ENCODE assay signal across 7 cellular contexts in the genomic region with DNA sequence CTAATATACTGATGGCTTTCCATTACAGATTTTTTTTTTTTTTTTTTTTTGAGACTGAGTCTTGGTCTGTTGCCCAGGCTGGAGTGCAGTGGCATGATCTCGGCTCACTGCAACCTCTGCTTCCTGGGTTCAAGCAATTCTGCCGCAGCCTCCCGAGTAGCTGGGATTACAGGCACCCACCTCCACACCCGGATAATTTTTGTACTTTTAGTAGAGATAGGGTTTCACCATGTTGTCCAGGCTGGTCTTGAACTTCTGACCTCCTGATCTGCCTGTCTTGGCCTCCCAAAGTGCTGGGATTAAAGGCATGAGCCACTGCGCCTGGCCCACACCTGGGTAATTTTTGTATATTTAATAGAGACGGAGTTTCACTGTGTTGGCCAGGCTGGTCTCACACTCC. TPM values are rescaled to one million over a fixed set of nuclear protein-coding genes. Genes with fewer than 3 reads are reported as not detected.
DNase-seq lines count a peak whose midpoint lies in the region; TF ChIP-seq lines count a peak whose summit lies in the region.
"Not testable (repeated sequence)": the region's sequence is repeated elsewhere in the genome, so short reads cannot be mapped to it uniquely, and the experiment has no call there.

No MANE protein-coding gene starts in this region.

- peaks cover 62% of the 10 kb centered on the region for H3K4me1 Mint-ChIP-seq in activated CD4-positive, alpha-beta T cell treated with anti-CD3 and anti-CD28 coated beads, Interleukin-2, amount 10 ng/mL, durations not matched to agents 7 days and 5 days
- H3K4me1 Mint-ChIP-seq in activated naive CD4-positive, alpha-beta T cell treated with anti-CD3 and anti-CD28 coated beads, Interleukin-2, amount 50 U/mL, for 24 hours: peaks cover 71% of the 10 kb centered on the region
- peaks cover 17% of the 10 kb centered on the region for H3K4me1 Mint-ChIP-seq in progenitor cell of endocrine pancreas (ENCODE audit: low read depth)

- H3K4me2 ChIP-seq in Loucy (ENCODE audit: low read depth, low read length, poor library complexity, severe bottlenecking) (peak overlapping the region; percentile 85), hepatocyte (peak overlapping the region; percentile 79)

- H3K36me3 ChIP-seq in ES-I3 (ENCODE audit: insufficient read depth, low read length): peaks cover 40% of the 10 kb centered on the region
- H3K36me3 ChIP-seq in Loucy (ENCODE audit: insufficient read depth, low read length): peaks cover 38% of the 10 kb centered on the region
- H3K36me3 ChIP-seq in hepatocyte (replicated peaks; ENCODE audit: insufficient read depth, low read depth): not testable (repeated sequence)

- CTCF ChIA-PET in activated CD4-positive, alpha-beta T cell treated with anti-CD3 and anti-CD28 coated beads, Interleukin-2, amount 10 ng/mL, durations not matched to agents 7 days and 5 days (lab: Charles Lee): interaction anchor here (0.6 to 5.1 kb wide), 4 partner anchors 10 to 116 kb away, joined by 3 to 24 read pairs (median 8); no protein-coding TSS in a partner anchor

- H3K4me1 ChIP-seq in ES-I3 (ENCODE audit: insufficient read depth, low read length): not testable (repeated sequence)
- H3K4me1 ChIP-seq in Loucy (ENCODE audit: insufficient read depth, low read length, poor library complexity, severe bottlenecking) (peaks cover 39% of the 10 kb centered on the region), hepatocyte (ENCODE audit: insufficient read depth) (peaks cover 12% of the 10 kb centered on the region)

- not testable (repeated sequence) for H3K27ac ChIP-seq in hepatocyte

- peaks cover 65% of the 10 kb centered on the region for H4K20me1 ChIP-seq in Loucy (ENCODE audit: insufficient read depth, low read length, poor library complexity, severe bottlenecking)
- H4K20me1 ChIP-seq in hepatocyte (ENCODE audit: insufficient read depth, poor library complexity, severe bottlenecking): peaks cover 31% of the 10 kb centered on the region

- not testable (repeated sequence) for H3F3A ChIP-seq in Loucy (ENCODE audit: low read depth)

- POLR2A ChIA-PET in activated CD4-positive, alpha-beta T cell treated with anti-CD3 and anti-CD28 coated beads, Interleukin-2, amount 10 ng/mL, durations not matched to agents 7 days and 5 days (lab: Charles Lee): not testable (repeated sequence)

- peak overlapping the region; percentile 58 for H3K4me3 Mint-ChIP-seq in activated CD4-positive, alpha-beta T cell treated with anti-CD3 and anti-CD28 coated beads, Interleukin-2, amount 10 ng/mL, durations not matched to agents 7 days and 5 days
- H3K4me3 Mint-ChIP-seq in activated naive CD4-positive, alpha-beta T cell treated with anti-CD3 and anti-CD28 coated beads, Interleukin-2, amount 50 U/mL, for 24 hours: peak overlapping the region; percentile 79
- peak overlapping the region; percentile 48 for H3K4me3 Mint-ChIP-seq in progenitor cell of endocrine pancreas (ENCODE audit: low read depth)

- not testable (repeated sequence) for H2AFZ ChIP-seq in Loucy (ENCODE audit: low read length); hepatocyte

- not testable (repeated sequence) for H3K9me2 ChIP-seq in Loucy (replicated peaks; ENCODE audit: low read depth, low read length); hepatocyte (replicated peaks; ENCODE audit: insufficient read depth)

- H3K27ac Mint-ChIP-seq in activated CD4-positive, alpha-beta T cell treated with anti-CD3 and anti-CD28 coated beads, Interleukin-2, amount 10 ng/mL, durations not matched to agents 7 days and 5 days; progenitor cell of endocrine pancreas: not testable (repeated sequence)
- H3K27ac Mint-ChIP-seq in activated naive CD4-positive, alpha-beta T cell treated with anti-CD3 and anti-CD28 coated beads, Interleukin-2, amount 50 U/mL, for 24 hours: peak overlapping the region; percentile 12

- 83% methylated on average over 6 of the region's 6 CpGs for WGBS in hepatocyte (ENCODE audit: low lambda C conversion rate, missing lambda C conversion rate)

- DNase-seq in activated CD4-positive, alpha-beta T cell treated with anti-CD3 and anti-CD28 coated beads, Interleukin-2, amount 10 ng/mL, durations not matched to agents 7 days and 5 days; choroid plexus epithelial cell (ENCODE audit: low read depth); hepatocyte (ENCODE audit: low spot score); progenitor cell of endocrine pancreas (ENCODE audit: low spot score, unreplicated experiment): not testable (repeated sequence)

- H3K27me3 Mint-ChIP-seq in activated CD4-positive, alpha-beta T cell treated with anti-CD3 and anti-CD28 coated beads, Interleukin-2, amount 10 ng/mL, durations not matched to agents 7 days and 5 days; activated naive CD4-positive, alpha-beta T cell treated with anti-CD3 and anti-CD28 coated beads, Interleukin-2, amount 50 U/mL, for 24 hours; progenitor cell of endocrine pancreas: not testable (repeated sequence)

- H3K9me3 Mint-ChIP-seq in activated CD4-positive, alpha-beta T cell treated with anti-CD3 and anti-CD28 coated beads, Interleukin-2, amount 10 ng/mL, durations not matched to agents 7 days and 5 days; activated naive CD4-positive, alpha-beta T cell treated with anti-CD3 and anti-CD28 coated beads, Interleukin-2, amount 50 U/mL, for 24 hours; progenitor cell of endocrine pancreas (ENCODE audit: low read depth): not testable (repeated sequence)

- H3K4me3 ChIP-seq in Loucy (ENCODE audit: low read length, poor library complexity, severe bottlenecking): peak overlapping the region; percentile 45
- peak overlapping the region; percentile 95 for H3K4me3 ChIP-seq in choroid plexus epithelial cell (ENCODE audit: low read depth, low read length)
- H3K4me3 ChIP-seq in hepatocyte: not testable (repeated sequence)

- H3K9ac ChIP-seq in ES-I3 (ENCODE audit: low read depth, low read length): peak overlapping the region; percentile 100; the same call in 1 of the 2 replicates
- not testable (repeated sequence) for H3K9ac ChIP-seq in Loucy (ENCODE audit: low read depth, low read length, poor library complexity, severe bottlenecking)

- not testable (repeated sequence) for H3K9me3 ChIP-seq in ES-I3 (ENCODE audit: control insufficient read depth, insufficient read depth, low read length); Loucy (ENCODE audit: insufficient read depth, low read depth, low read length); hepatocyte (ENCODE audit: low read depth)

- H3K27me3 ChIP-seq in Loucy (ENCODE audit: insufficient read depth, low read length, poor library complexity, severe bottlenecking): peaks cover 15% of the 10 kb centered on the region
- not testable (repeated sequence) for H3K27me3 ChIP-seq in hepatocyte

- not testable (repeated sequence) for TF ChIP-seq CTCF in Loucy (conservative IDR thresholded peaks at IDR 0.05; ENCODE audit: low read length); choroid plexus epithelial cell (conservative IDR thresholded peaks at IDR 0.05; ENCODE audit: low read depth, low read length); hepatocyte (IDR thresholded peaks at IDR 0.05; ENCODE audit: poor library complexity); progenitor cell of endocrine pancreas (IDR thresholded peaks at IDR 0.05; ENCODE audit: unreplicated experiment)

- H3K36me3 Mint-ChIP-seq in activated CD4-positive, alpha-beta T cell treated with anti-CD3 and anti-CD28 coated beads, Interleukin-2, amount 10 ng/mL, durations not matched to agents 7 days and 5 days (ENCODE audit: low read depth): peaks cover 64% of the 10 kb centered on the region
- H3K36me3 Mint-ChIP-seq in activated naive CD4-positive, alpha-beta T cell treated with anti-CD3 and anti-CD28 coated beads, Interleukin-2, amount 50 U/mL, for 24 hours: peaks cover 32% of the 10 kb centered on the region
- H3K36me3 Mint-ChIP-seq in progenitor cell of endocrine pancreas (ENCODE audit: insufficient read depth): peaks cover 15% of the 10 kb centered on the region

- H3K79me2 ChIP-seq in Loucy (ENCODE audit: insufficient read depth, low read length) (peaks cover 84% of the 10 kb centered on the region), hepatocyte (peaks cover 74% of the 10 kb centered on the region)

RNA-seq across cellular contexts. Expression of gene MDM2, which starts 3.6 kb away (rescaled TPM):
- total RNA-seq in activated CD4-positive, alpha-beta T cell treated with anti-CD3 and anti-CD28 coated beads, Interleukin-2, amount 10 ng/mL, durations not matched to agents 7 days and 5 days: 100 to 1,000 TPM; 207 to 214 TPM
- total RNA-seq in hepatocyte (77.4 and 82.5 TPM in 2 replicates), progenitor cell of endocrine pancreas (153 and 159 TPM in 2 replicates)
- polyA plus RNA-seq in hepatocyte: 42.0 and 47.6 TPM in 2 replicates
